Comparison of ENCODE assay signal across 10 cellular contexts in genomic region chr2:199659207-199659606, GRCh38.
DNase-seq lines count a peak whose midpoint lies in the region; TF ChIP-seq lines count a peak whose summit lies in the region.
"Had no signal": no experiment of that assay in that cellular context is flagged by ENCODE, and none has a peak within 500 bp of the region (broad histone marks: within the 10 kb centered on the region; RNA-seq: fewer than 3 reads in every experiment).

No MANE protein-coding gene starts in this region.

- H3K4me2 ChIP-seq in SK-N-SH = peak overlapping the region; percentile 62
- H3K4me2 ChIP-seq in osteoblast (ENCODE audit: insufficient read depth, low read length) = peak overlapping the region; percentile 89
- H3K4me2 ChIP-seq: BLaER1 had no signal

- intact Hi-C loops in Calu3 (cut with micrococcal nuclease; ENCODE audit: unreplicated experiment) = no loop called here

- peak; percentile 48 to 52 for DNase-seq in NCI-H2081 (lab: John Stamatoyannopoulos, UW)
- DNase-seq in NCI-H2081 treated with DMSO at 0.1 percent for 48 hours (lab: John Stamatoyannopoulos, UW) = no peak
- DNase-seq in SK-N-SH = peak; percentile 60
- DNase-seq in globus pallidus (ENCODE audit: low spot score) = peak; percentile 55
- DNase-seq in osteoblast (ENCODE audit: insufficient read length, low spot score, missing footprints) = peak; percentile 91
- DNase-seq in dedifferentiated amniotic fluid mesenchymal stem cell (ENCODE audit: extremely low spot score) = no peak
- DNase-seq in Calu3 = no peak
- no peak for DNase-seq in SKM-1 treated with dmso at 0.1 percent for 144 hours (lab: John Stamatoyannopoulos, UW; ENCODE audit: unreplicated experiment)

- no peak overlapping the region for H3K9ac ChIP-seq in SK-N-SH
- H3K9ac ChIP-seq: BLaER1 had no signal

- POLR2A ChIA-PET in SK-N-SH (lab: Yijun Ruan, JAX) = no interaction called here

- H3K27me3 Mint-ChIP-seq in Calu3 (ENCODE audit: unreplicated experiment) = no peaks in the 10 kb centered on the region

- H3K27me3 ChIP-seq in SK-N-SH (ENCODE audit: insufficient read depth) (no peaks in the 10 kb centered on the region; the same call in 1 of the 2 replicates), osteoblast (ENCODE audit: insufficient read depth, low read length) (no peaks in the 10 kb centered on the region)
- H3K27me3 ChIP-seq: BLaER1 had no signal

- H3K36me3 Mint-ChIP-seq in Calu3 (ENCODE audit: insufficient read depth, unreplicated experiment) = no peaks in the 10 kb centered on the region
- H3K36me3 Mint-ChIP-seq: T-cell had no signal

- no peak overlapping the region for H3K4me3 Mint-ChIP-seq in Calu3 (ENCODE audit: low read depth, unreplicated experiment)
- H3K4me3 Mint-ChIP-seq: T-cell had no signal

- H3K4me1 ChIP-seq in SK-N-SH (ENCODE audit: control insufficient read depth in 1 of 2, insufficient read depth in 2 of 2, low read depth in 1 of 2, low read length in 1 of 2) = no peaks in the 10 kb centered on the region; a peak in 2 of 4 replicates
- H3K4me1 ChIP-seq in osteoblast (ENCODE audit: insufficient read depth, low read length) = peaks cover 5% of the 10 kb centered on the region
- H3K4me1 ChIP-seq: BLaER1 had no signal

- no peak overlapping the region for H3K27ac Mint-ChIP-seq in Calu3 (ENCODE audit: unreplicated experiment)
- H3K27ac Mint-ChIP-seq: T-cell had no signal

- no peaks in the 10 kb centered on the region for H3K4me1 Mint-ChIP-seq in Calu3 (ENCODE audit: low read depth, unreplicated experiment)
- H3K4me1 Mint-ChIP-seq: T-cell had no signal

- no peak for TF ChIP-seq CTCF in SK-N-SH (IDR thresholded peaks at IDR 0.05)
- no peak for TF ChIP-seq CTCF in osteoblast (IDR thresholded peaks at IDR 0.05; ENCODE audit: extremely low read depth, low read depth, low read length)
- no peak for TF ChIP-seq CTCF in Calu3 (IDR thresholded peaks at IDR 0.05; ENCODE audit: unreplicated experiment)

- no peak for TF ChIP-seq EP300 in SK-N-SH (IDR thresholded peaks at IDR 0.05; ENCODE audit: borderline replicate concordance in 1 of 2, low read depth in 1 of 2, low read length in 1 of 2)

- H3K9me2 ChIP-seq in SK-N-SH = no peaks in the 10 kb centered on the region

- no peaks in the 10 kb centered on the region for H3K36me3 ChIP-seq in SK-N-SH (replicated peaks in 1 of 2; ENCODE audit: control insufficient read depth in 1 of 2, insufficient read depth in 2 of 2, low read length in 1 of 2)
- no peaks in the 10 kb centered on the region for H3K36me3 ChIP-seq in osteoblast (ENCODE audit: insufficient read depth, low read length)
- H3K36me3 ChIP-seq: BLaER1 had no signal

- peak overlapping the region; percentile 40 to 50 for H3K4me3 ChIP-seq in SK-N-SH (ENCODE audit: low read depth in 2 of 2, low read length in 1 of 2)
- peak overlapping the region; percentile 72 for H3K4me3 ChIP-seq in osteoblast (ENCODE audit: insufficient read depth, low read length)
- H3K4me3 ChIP-seq: BLaER1 had no signal

- WGBS in SK-N-SH (ENCODE audit: low lambda C conversion rate) = 7% methylated on average over 16 of the region's 39 CpGs

- TF ChIP-seq RAD21 in SK-N-SH (IDR thresholded peaks at IDR 0.05; ENCODE audit: low read length) = no peak

- H3K27ac ChIP-seq in SK-N-SH (ENCODE audit: low read depth in 2 of 2, low read length in 1 of 2) (no peak overlapping the region), osteoblast (ENCODE audit: low read depth, low read length) (no peak overlapping the region)
- H3K27ac ChIP-seq: BLaER1 had no signal

- H4K20me1 ChIP-seq in SK-N-SH (ENCODE audit: insufficient read depth) (no peaks in the 10 kb centered on the region), osteoblast (ENCODE audit: insufficient read depth, low read length) (no peaks in the 10 kb centered on the region)
- H4K20me1 ChIP-seq: BLaER1 had no signal

- H3K9me3 Mint-ChIP-seq in Calu3 (ENCODE audit: low read depth, unreplicated experiment) = no peaks in the 10 kb centered on the region

- H3F3A ChIP-seq in SK-N-SH (replicated peaks; ENCODE audit: insufficient read depth) = no peaks in the 10 kb centered on the region

- peak overlapping the region; percentile 63; the same call in 1 of the 2 replicates for H2AFZ ChIP-seq in SK-N-SH (ENCODE audit: low read depth)
- H2AFZ ChIP-seq in osteoblast (ENCODE audit: low read length) = peak overlapping the region; percentile 96

- CTCF ChIA-PET in SK-N-SH (lab: Yijun Ruan, JAX) = no interaction called here
- CTCF ChIA-PET in Calu3 (lab: Charles Lee) = no interaction called here

- no TSS peak for BruUV-seq in Calu3 (replicated peaks; lab: Mats Ljungman, UMichigan)

- H3K9me3 ChIP-seq in SK-N-SH (no peaks in the 10 kb centered on the region), osteoblast (ENCODE audit: low read depth, low read length) (no peaks in the 10 kb centered on the region)

- H3K79me2 ChIP-seq in SK-N-SH (ENCODE audit: insufficient read depth) (no peaks in the 10 kb centered on the region), osteoblast (ENCODE audit: insufficient read depth, low read length) (no peaks in the 10 kb centered on the region)

TF ChIP-seq in SK-N-SH, 30 proteins besides CTCF, POLR2A, EP300 and RAD21:
- TF ChIP-seq TAF1 (IDR thresholded peaks at IDR 0.05; ENCODE audit: borderline replicate concordance, low read depth, low read length) (no peak), MAX (IDR thresholded peaks at IDR 0.05; ENCODE audit: low read depth) (0 out of 2 replicates have a peak, but pooled peaks have one; percentile 33)

Comparison
In these comparisons a context has a peak if more than half of its experiments do, and no peak if none do; other contexts are left out.
1. DNase-seq: peak in NCI-H2081 (2 of 2), SK-N-SH (single experiment), globus pallidus (single experiment) and osteoblast (single experiment); none in NCI-H2081 treated with DMSO at 0.1 percent for 48 hours (single experiment), dedifferentiated amniotic fluid mesenchymal stem cell (single experiment), Calu3 (single experiment) and SKM-1 treated with dmso at 0.1 percent for 144 hours (single experiment).